17 cellular contexts compared by ENCODE assay signal in genomic region chr9:94773655-94774054, GRCh38.
"Had no signal": no experiment of that assay in that cellular context is flagged by ENCODE, and none has a peak within 500 bp of the region (broad histone marks: within the 10 kb centered on the region; RNA-seq: fewer than 3 reads in every experiment).

No MANE protein-coding gene starts in this region.

- H3K9me3 ChIP-seq: colonic mucosa, heart left ventricle, thyroid gland, upper lobe of right lung had no signal

- DNase-seq: activated CD4-positive, alpha-beta T cell treated with anti-CD3 and anti-CD28 coated beads for 1 hour; activated CD4-positive, alpha-beta T cell treated with anti-CD3 and anti-CD28 coated beads, Interleukin-2, amount 50 U/mL, for 1 hour; activated CD8-positive, alpha-beta T cell treated with anti-CD3 and anti-CD28 coated beads, Interleukin-2, amount 10 ng/mL, durations not matched to agents 7 days and 5 days; activated gamma-delta T cell treated with Interleukin-2 at 50 U/mL for 16 hours; aorta; colonic mucosa; heart left ventricle; naive B cell; stimulated activated CD4-positive, alpha-beta T cell treated with anti-CD3 and anti-CD28 coated beads, Interleukin-4, amount 100 ng/mL, for 1 hour; stimulated activated naive CD4-positive, alpha-beta T cell; upper lobe of right lung; WERI-Rb-1 had no signal

- H3K4me3 Mint-ChIP-seq: activated CD8-positive, alpha-beta T cell treated with anti-CD3 and anti-CD28 coated beads, Interleukin-2, amount 10 ng/mL, durations not matched to agents 7 days and 5 days; activated naive CD4-positive, alpha-beta T cell treated with anti-CD3 and anti-CD28 coated beads, Interleukin-2, amount 50 U/mL, for 24 hours; central memory CD8-positive, alpha-beta T cell; naive B cell had no signal

- ATAC-seq: activated CD8-positive, alpha-beta T cell treated with anti-CD3 and anti-CD28 coated beads, Interleukin-2, amount 10 ng/mL, durations not matched to agents 7 days and 5 days; heart left ventricle; upper lobe of right lung had no signal

- H3K27me3 Mint-ChIP-seq: activated naive CD4-positive, alpha-beta T cell treated with anti-CD3 and anti-CD28 coated beads, Interleukin-2, amount 50 U/mL, for 24 hours; central memory CD8-positive, alpha-beta T cell; naive B cell had no signal

- H3K4me3 ChIP-seq: colonic mucosa, heart left ventricle, lung, thyroid gland, upper lobe of right lung had no signal

- H3K27ac ChIP-seq: colonic mucosa, epithelial cell of prostate, heart left ventricle, upper lobe of right lung, WERI-Rb-1 had no signal

- H3K27ac Mint-ChIP-seq: activated CD8-positive, alpha-beta T cell treated with anti-CD3 and anti-CD28 coated beads, Interleukin-2, amount 10 ng/mL, durations not matched to agents 7 days and 5 days; activated naive CD4-positive, alpha-beta T cell treated with anti-CD3 and anti-CD28 coated beads, Interleukin-2, amount 50 U/mL, for 24 hours; naive B cell had no signal

- H3K27me3 ChIP-seq: colonic mucosa, heart left ventricle, thyroid gland, upper lobe of right lung had no signal

- H3K4me1 ChIP-seq: colonic mucosa, upper lobe of right lung had no signal

- H3K9me3 Mint-ChIP-seq: activated naive CD4-positive, alpha-beta T cell treated with anti-CD3 and anti-CD28 coated beads, Interleukin-2, amount 50 U/mL, for 24 hours; central memory CD8-positive, alpha-beta T cell; naive B cell had no signal

- H3K36me3 ChIP-seq: colonic mucosa, thyroid gland, upper lobe of right lung, WERI-Rb-1 had no signal
